ENCODE assay signal across 9 cellular contexts in the genomic region with DNA sequence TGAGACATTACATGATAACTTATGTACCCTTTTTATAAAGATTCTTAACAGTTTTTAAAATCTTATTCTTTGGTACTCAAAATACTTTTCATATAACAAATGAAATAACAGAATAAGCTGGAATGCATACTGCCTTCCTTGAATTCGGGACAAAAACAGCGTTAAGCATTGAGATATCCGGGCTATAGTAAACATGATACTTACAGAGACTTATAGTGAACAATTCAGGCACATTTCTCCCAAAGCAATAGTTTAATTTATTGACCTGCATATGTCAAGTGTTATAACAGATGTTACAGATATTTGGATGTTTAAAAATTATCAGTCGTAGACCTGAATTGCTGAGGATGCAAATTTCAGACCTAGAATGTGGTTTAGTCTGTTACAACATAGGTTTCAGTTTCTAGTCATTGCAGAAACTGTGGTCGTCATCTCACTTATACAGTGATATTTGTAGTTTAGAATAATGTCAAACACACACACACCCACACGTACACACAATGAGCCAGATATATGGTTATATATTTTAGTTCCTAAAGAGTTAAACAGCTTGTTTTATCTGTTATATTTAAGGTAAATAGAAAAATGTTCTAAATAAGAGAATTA.
A peak's percentile ranks its signal among the peaks of the same experiment; 100 is the strongest.
DNase-seq lines count a peak whose midpoint lies in the region; ATAC-seq and TF ChIP-seq lines count a peak whose summit lies in the region.
"Had no signal": no experiment of that assay in that cellular context is flagged by ENCODE, and none has a peak within 500 bp of the region (broad histone marks: within the 10 kb centered on the region; RNA-seq: fewer than 3 reads in every experiment).

No MANE protein-coding gene starts in this region.

- intact Hi-C loops in vagina (cut with DNase I), result no loop called here

- H3K4me1 Mint-ChIP-seq in CD8-positive, alpha-beta memory T cell, result peaks cover 35 to 45% (median 39%) of the 10 kb centered on the region in 3 donors

- no peaks in the 10 kb centered on the region for H3K27me3 ChIP-seq in CD8-positive, alpha-beta memory T cell (ENCODE audit: insufficient read depth, low read length, poor library complexity, severe bottlenecking)
- H3K27me3 ChIP-seq in vagina, result no peaks in the 10 kb centered on the region

- no peak overlapping the region for H3K4me3 ChIP-seq in CD8-positive, alpha-beta memory T cell (ENCODE audit: low read length)
- no peak overlapping the region for H3K4me3 ChIP-seq in vagina

- no peaks in the 10 kb centered on the region for H3K9me3 ChIP-seq in CD8-positive, alpha-beta memory T cell (ENCODE audit: low read length)
- H3K9me3 ChIP-seq in vagina, result no peaks in the 10 kb centered on the region

- no peaks in the 10 kb centered on the region for H3K9me3 Mint-ChIP-seq in CD8-positive, alpha-beta memory T cell
- H3K9me3 Mint-ChIP-seq: dendritic cell treated with granulocyte-macrophage colony-stimulating factor and Interleukin-4, amounts not matched to agents 40 ng/mL and 50 ng/mL, for 4 days had no signal

- CTCF ChIA-PET in CD8-positive, alpha-beta memory T cell (lab: Charles Lee), result no interaction called here

- ATAC-seq in GM19467 (IDR thresholded peaks at IDR 0.05; ENCODE audit: unreplicated experiment) (peak; percentile 98), HG03469 (IDR thresholded peaks at IDR 0.05; ENCODE audit: unreplicated experiment) (peak; percentile 97)

- H3K36me3 ChIP-seq in CD8-positive, alpha-beta memory T cell (ENCODE audit: insufficient read depth, low read length), result no peaks in the 10 kb centered on the region
- no peaks in the 10 kb centered on the region for H3K36me3 ChIP-seq in vagina

- POLR2A ChIA-PET in CD8-positive, alpha-beta memory T cell (lab: Charles Lee), result no interaction called here

- DNase-seq in CD8-positive, alpha-beta memory T cell, result peak in 1 of 5 donors; percentile 8
- DNase-seq in astrocyte of the hippocampus (ENCODE audit: low read depth, low spot score) (peak; percentile 16), SHP77 (lab: John Stamatoyannopoulos, UW) (no peak), retina (no peak), AG08396 (ENCODE audit: low spot score) (no peak), vagina (ENCODE audit: extremely low spot score in 2 of 2) (no peak)

- no peaks in the 10 kb centered on the region for H3K4me1 ChIP-seq in CD8-positive, alpha-beta memory T cell (ENCODE audit: insufficient read depth, low read length)
- no peaks in the 10 kb centered on the region for H3K4me1 ChIP-seq in vagina

- H3K36me3 Mint-ChIP-seq in CD8-positive, alpha-beta memory T cell, result peaks cover 4 to 11% (median 8%) of the 10 kb centered on the region in 3 donors

- peak overlapping the region; percentile 70 to 84 (median 80) for H3K4me3 Mint-ChIP-seq in CD8-positive, alpha-beta memory T cell
- H3K4me3 Mint-ChIP-seq: dendritic cell treated with granulocyte-macrophage colony-stimulating factor and Interleukin-4, amounts not matched to agents 40 ng/mL and 50 ng/mL, for 4 days had no signal

- no peaks in the 10 kb centered on the region for H3K27me3 Mint-ChIP-seq in CD8-positive, alpha-beta memory T cell
- H3K27me3 Mint-ChIP-seq: dendritic cell treated with granulocyte-macrophage colony-stimulating factor and Interleukin-4, amounts not matched to agents 40 ng/mL and 50 ng/mL, for 4 days had no signal

- H3K27ac ChIP-seq in CD8-positive, alpha-beta memory T cell (ENCODE audit: low read depth, low read length), result no peak overlapping the region
- no peak overlapping the region for H3K27ac ChIP-seq in vagina

- no peak for TF ChIP-seq CTCF in vagina (IDR thresholded peaks at IDR 0.05)

- H3K27ac Mint-ChIP-seq in CD8-positive, alpha-beta memory T cell, result peak overlapping the region in 7 of 8 donors; percentile 29 to 91 (median 77)
- H3K27ac Mint-ChIP-seq: dendritic cell treated with granulocyte-macrophage colony-stimulating factor and Interleukin-4, amounts not matched to agents 40 ng/mL and 50 ng/mL, for 4 days had no signal

- no peak for TF ChIP-seq POLR2A in vagina (IDR thresholded peaks at IDR 0.05)
